ENCODE assay signal across 8 cellular contexts in genomic region chr19:45882652-45883585, GRCh38. TPM values are rescaled to one million over a fixed set of nuclear protein-coding genes. Genes with fewer than 3 reads are reported as not detected.
A peak's percentile ranks its signal among the peaks of the same experiment; 100 is the strongest.
DNase-seq lines count a peak whose midpoint lies in the region; ATAC-seq and TF ChIP-seq lines count a peak whose summit lies in the region.

No MANE protein-coding gene starts in this region.

- H3K9me3 ChIP-seq in SJCRH30 (replicated peaks) = no peaks in the 10 kb centered on the region
- H3K9me3 ChIP-seq in gastroesophageal sphincter = no peaks in the 10 kb centered on the region
- no peaks in the 10 kb centered on the region for H3K9me3 ChIP-seq in subcutaneous abdominal adipose tissue (ENCODE audit: control insufficient read depth in 5 of 5, low read length in 5 of 5)

- H3K27ac ChIP-seq in SJCRH30 (peak overlapping the region; percentile 41), gastroesophageal sphincter (peak overlapping the region in 1 of 4 donors; percentile 35), subcutaneous abdominal adipose tissue (ENCODE audit: low read depth, low read length) (no peak overlapping the region)

- peak overlapping the region in 2 of 3 donors; percentile 68 to 77 for H3K27ac Mint-ChIP-seq in IgD-negative memory B cell

- H3K9ac ChIP-seq in subcutaneous abdominal adipose tissue (ENCODE audit: low read length in 5 of 5) = peak overlapping the region in 2 of 5 donors; percentile 40 to 64

- peaks cover 27% of the 10 kb centered on the region for H3K4me1 ChIP-seq in SJCRH30
- H3K4me1 ChIP-seq in gastroesophageal sphincter = peaks cover 0 to 53% (median 34%) of the 10 kb centered on the region in 3 donors
- H3K4me1 ChIP-seq in subcutaneous abdominal adipose tissue (ENCODE audit: control insufficient read depth in 5 of 5, insufficient read depth in 5 of 5, low read length in 5 of 5) = peaks cover 3 to 44% (median 42%) of the 10 kb centered on the region in 5 donors

- H3K36me3 ChIP-seq in SJCRH30 (peaks cover 4% of the 10 kb centered on the region; the same call in 1 of the 2 replicates), gastroesophageal sphincter (peaks cover 0 to 21% of the 10 kb centered on the region in 2 donors), subcutaneous abdominal adipose tissue (ENCODE audit: control insufficient read depth in 5 of 5, insufficient read depth in 5 of 5, low read length in 5 of 5) (peaks cover 0 to 10% (median 3%) of the 10 kb centered on the region in 5 donors)

- peak; percentile 100 for TF ChIP-seq CTCF in GM10248 (IDR thresholded peaks at IDR 0.05; ENCODE audit: control extremely low read depth, extremely low read depth, low read depth, missing control alignments)
- peak in 3 of 4 experiments; percentile 85 to 92 (median 88) for TF ChIP-seq CTCF in gastroesophageal sphincter (IDR thresholded peaks at IDR 0.05)

- POLR2A ChIA-PET in GM10248 (lab: Yijun Ruan, JAX) = interaction anchor here (0.6 to 1.4 kb wide), 2 partner anchors 18 to 136 kb away, joined by 3 to 14 read pairs; partner anchors contain the start of gene FOXA3

- TF ChIP-seq POLR2A in gastroesophageal sphincter (IDR thresholded peaks at IDR 0.05) = no peak

- CTCF ChIA-PET in GM10248 (lab: Yijun Ruan, JAX) = interaction anchor here (0.7 to 8.7 kb wide), 20 partner anchors 9 to 149 kb away, joined by 3 to 152 read pairs (median 4); partner anchors contain the start of genes CCDC61, FOXA3, MYPOP and NOVA2

- no peaks in the 10 kb centered on the region for H3K9me3 Mint-ChIP-seq in IgD-negative memory B cell

- TF ChIP-seq EP300 in gastroesophageal sphincter (IDR thresholded peaks at IDR 0.05) = no peak

- H3K36me3 Mint-ChIP-seq in IgD-negative memory B cell = peaks cover 7% of the 10 kb centered on the region

- DNase-seq in GM10248 (ENCODE audit: extremely low spot score) (peak; percentile 87), SJCRH30 (peak; percentile 70 to 71), nucleus accumbens (lab: John Stamatoyannopoulos, UW) (peak in 36 of 56 donors; percentile 3 to 71 (median 31))
- peak; percentile 75 for DNase-seq in activated gamma-delta T cell treated with anti-CD3 and anti-CD28 coated beads, Interleukin-2, amount 50 U/mL, for 16 hours (ENCODE audit: low read depth)

- peaks cover 10 to 22% (median 16%) of the 10 kb centered on the region in 3 donors for H3K4me1 Mint-ChIP-seq in IgD-negative memory B cell

- no peak for ATAC-seq in gastroesophageal sphincter
- no peak for ATAC-seq in GM18858 (IDR thresholded peaks at IDR 0.05; ENCODE audit: unreplicated experiment)

- WGBS in gastroesophageal sphincter (ENCODE audit: low coverage in 1 of 2), 2 donors = 17 to 22% methylated on average over 12 to 15 of the region's 47 CpGs

- H3K27me3 Mint-ChIP-seq in IgD-negative memory B cell = peaks cover 20% of the 10 kb centered on the region

- H3K4me3 ChIP-seq in SJCRH30 (0 out of 2 replicates have a peak overlapping the region, but pooled peaks have one; percentile 7), gastroesophageal sphincter (peak overlapping the region in 1 of 2 donors; percentile 78), subcutaneous abdominal adipose tissue (ENCODE audit: low read depth in 1 of 5, low read length in 5 of 5) (peak overlapping the region in 4 of 5 donors; percentile 8 to 57 (median 28))

- H3K4me3 Mint-ChIP-seq in IgD-negative memory B cell = peak overlapping the region; percentile 76 to 97 (median 85)

- H3K27me3 ChIP-seq in SJCRH30 (no peaks in the 10 kb centered on the region), gastroesophageal sphincter (no peaks in the 10 kb centered on the region), subcutaneous abdominal adipose tissue (ENCODE audit: control insufficient read depth in 5 of 5, insufficient read depth in 4 of 5, low read length in 5 of 5) (peaks cover 0 to 3% (median 0%) of the 10 kb centered on the region in 5 donors)

RNA-seq across cellular contexts. Expression of gene IRF2BP1, which starts 3.0 kb away (rescaled TPM):
- polyA plus RNA-seq in IgD-negative memory B cell = 10.0 TPM
- total RNA-seq in SJCRH30 (2014; rRNA removed; shearing (Covaris generic)) = 31.0 and 31.4 TPM in 2 replicates
- 10 to 100 TPM; 25.2 to 53.3 (median 36.2) TPM for total RNA-seq in gastroesophageal sphincter

RNA-seq across cellular contexts. Expression of gene FOXA3, which starts 18.8 kb away (rescaled TPM):
- polyA plus RNA-seq in IgD-negative memory B cell = not detected
- 0.45 and 0.53 TPM in 2 replicates for total RNA-seq in SJCRH30 (2014; rRNA removed; shearing (Covaris generic))
- total RNA-seq in gastroesophageal sphincter = under 1 TPM in 1 of 4 donors, not detected in 3; 0.42 TPM

RNA-seq across cellular contexts. Expression of gene MYPOP, which starts 19.5 kb away (rescaled TPM):
- polyA plus RNA-seq in IgD-negative memory B cell = 0.70 TPM
- 1.8 and 2.5 TPM in 2 replicates for total RNA-seq in SJCRH30 (2014; rRNA removed; shearing (Covaris generic))
- 1 to 10 TPM; 1.3 to 4.6 (median 2.8) TPM for total RNA-seq in gastroesophageal sphincter

RNA-seq across cellular contexts. Expression of gene SYMPK, which starts 20.0 kb away (rescaled TPM):
- polyA plus RNA-seq in IgD-negative memory B cell = 26.8 TPM
- 25.6 and 32.6 TPM in 2 replicates for total RNA-seq in SJCRH30 (2014; rRNA removed; shearing (Covaris generic))
- 10 to 100 TPM; 25.5 to 35.6 (median 30.8) TPM for total RNA-seq in gastroesophageal sphincter

RNA-seq across cellular contexts. Expression of gene NANOS2, which starts 31.7 kb away (rescaled TPM):
- polyA plus RNA-seq in IgD-negative memory B cell = not detected
- not detected in 2 replicates for total RNA-seq in SJCRH30 (2014; rRNA removed; shearing (Covaris generic))
- not detected for total RNA-seq in gastroesophageal sphincter

Comparison
In these comparisons a context has a peak if more than half of its experiments do, and no peak if none do; other contexts are left out.
1. DNase-seq: peak in every context shown above with its lines; median percentile 87 in GM10248; 75 in activated gamma-delta T cell treated with anti-CD3 and anti-CD28 coated beads, Interleukin-2, amount 50 U/mL, for 16 hours; 70 in SJCRH30; 31 in nucleus accumbens.